Comparison of ENCODE assay signal across 1 cellular context in the genomic region with DNA sequence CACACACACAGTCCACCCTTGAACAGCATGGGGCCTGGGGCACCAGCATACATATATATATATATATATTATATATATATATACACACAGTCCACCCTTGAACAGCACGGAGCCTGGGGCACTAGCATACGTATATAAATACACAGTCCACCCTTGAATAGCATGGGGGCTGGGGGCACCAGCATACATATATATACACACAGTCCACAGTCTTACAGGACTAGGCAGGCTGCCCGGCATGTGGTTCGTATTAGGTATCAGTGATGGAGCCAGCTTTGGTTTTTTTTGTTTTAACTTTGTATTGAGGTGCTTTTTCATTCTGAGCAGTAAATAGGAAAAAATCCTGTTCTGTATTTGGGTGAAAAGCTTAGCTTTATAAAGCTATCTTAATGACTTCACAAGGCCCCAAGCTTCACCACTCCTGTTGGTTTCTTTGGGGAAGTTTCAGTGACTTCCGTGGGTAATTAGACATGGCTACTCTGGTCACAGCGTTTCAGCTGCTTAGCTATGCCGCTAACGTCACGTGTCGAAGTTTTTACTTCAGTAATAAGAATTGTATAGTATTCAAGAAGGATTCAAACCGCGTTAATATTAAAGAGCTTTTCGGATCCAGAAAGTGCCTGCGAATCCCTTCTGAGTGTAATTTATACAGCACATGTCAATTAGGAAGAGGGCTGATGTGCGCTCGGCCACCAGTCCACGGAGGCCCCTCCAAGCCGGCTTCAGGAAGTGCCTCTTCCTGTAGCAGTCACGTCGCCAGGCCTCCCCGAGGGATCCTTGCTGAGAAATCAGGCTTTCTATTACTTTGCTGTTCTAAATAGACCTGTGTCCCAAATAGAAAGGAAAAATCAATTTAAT.
TF ChIP-seq lines count a peak whose summit lies in the region.

No MANE protein-coding gene starts in this region.

TF ChIP-seq in IMR-90, 13 proteins besides CTCF, POLR2A, EP300 and RAD21 (continued from another document):
- TF ChIP-seq MXI1 (IDR thresholded peaks at IDR 0.05; ENCODE audit: borderline replicate concordance, low read depth, low read length) (no peak), RCOR1 (IDR thresholded peaks at IDR 0.05; ENCODE audit: insufficient replicate concordance, low read length) (no peak), BHLHE40 (IDR thresholded peaks at IDR 0.05; ENCODE audit: low read depth, low read length) (no peak), SMC3 (IDR thresholded peaks at IDR 0.05; ENCODE audit: low read depth, low read length) (no peak), CEBPB (IDR thresholded peaks at IDR 0.05; ENCODE audit: low read depth, low read length) (no peak), MAFK (IDR thresholded peaks at IDR 0.05; ENCODE audit: low read depth, low read length) (no peak), USF2 (IDR thresholded peaks at IDR 0.05; ENCODE audit: low read depth, low read length) (no peak)
